16 cellular contexts compared by ENCODE assay signal in genomic region chr7:35241431-35241830, GRCh38. TPM values are rescaled to one million over a fixed set of nuclear protein-coding genes. Genes with fewer than 3 reads are reported as not detected.
DNase-seq lines count a peak whose midpoint lies in the region; ATAC-seq and TF ChIP-seq lines count a peak whose summit lies in the region.
"Had no signal": no experiment of that assay in that cellular context is flagged by ENCODE, and none has a peak within 500 bp of the region (broad histone marks: within the 10 kb centered on the region; RNA-seq: fewer than 3 reads in every experiment).

No MANE protein-coding gene starts in this region.

- no peak for TF ChIP-seq POLR2A in breast epithelium (IDR thresholded peaks at IDR 0.05)

- no peaks in the 10 kb centered on the region for H3K79me2 ChIP-seq in Loucy (ENCODE audit: insufficient read depth, low read length)

- H3K9me3 ChIP-seq in left ventricle myocardium inferior (replicated peaks) (no peaks in the 10 kb centered on the region), Loucy (ENCODE audit: insufficient read depth, low read depth, low read length) (no peaks in the 10 kb centered on the region), breast epithelium (no peaks in the 10 kb centered on the region)
- H3K9me3 ChIP-seq: BLaER1, HAP-1 had no signal

- no peaks in the 10 kb centered on the region for H3F3A ChIP-seq in Loucy (ENCODE audit: low read depth)

- DNase-seq in left ventricle myocardium inferior (no peak), left ventricle myocardium superior (no peak), putamen (ENCODE audit: low spot score) (no peak), breast epithelium (ENCODE audit: low spot score in 2 of 2) (no peak)
- DNase-seq: 8988T; CD4-positive, alpha-beta memory T cell; DMS153; DMS79; GDM1; GM23248 had no signal

- peak overlapping the region; percentile 92 for H3K27ac ChIP-seq in left ventricle myocardium inferior (replicated peaks)
- no peak overlapping the region for H3K27ac ChIP-seq in breast epithelium
- H3K27ac ChIP-seq: BLaER1, GM23248 had no signal

- H3K4me3 ChIP-seq in left ventricle myocardium inferior (peak overlapping the region; percentile 42), Loucy (ENCODE audit: low read length, poor library complexity, severe bottlenecking) (no peak overlapping the region), breast epithelium (no peak overlapping the region)
- H3K4me3 ChIP-seq: BLaER1, GM23248, HAP-1 had no signal

- no peak for ATAC-seq in left ventricle myocardium superior
- peak; percentile 53; the same call in 2 of the 3 replicates for ATAC-seq in SK-N-SH treated with all-trans-retinoic acid at 6 μM for 48 hours
- no peak for ATAC-seq in GM18519 (IDR thresholded peaks at IDR 0.05; ENCODE audit: low FRiP score, unreplicated experiment)

- intact Hi-C loops in left ventricle myocardium inferior (cut with micrococcal nuclease), result no loop called here
- intact Hi-C loops in left ventricle myocardium superior (cut with micrococcal nuclease), result no loop called here
- intact Hi-C loops in breast epithelium (cut with DNase I; ENCODE audit: low total_unique reads), result no loop called here

- no peak overlapping the region for H3K4me2 ChIP-seq in Loucy (ENCODE audit: low read depth, low read length, poor library complexity, severe bottlenecking)
- H3K4me2 ChIP-seq: BLaER1 had no signal

- no peak for TF ChIP-seq CTCF in left ventricle myocardium inferior (IDR thresholded peaks at IDR 0.05; ENCODE audit: borderline replicate concordance)
- TF ChIP-seq CTCF in Loucy (conservative IDR thresholded peaks at IDR 0.05; ENCODE audit: low read length), result no peak
- no peak for TF ChIP-seq CTCF in breast epithelium (IDR thresholded peaks at IDR 0.05)

- no peaks in the 10 kb centered on the region for H4K20me1 ChIP-seq in Loucy (ENCODE audit: insufficient read depth, low read length, poor library complexity, severe bottlenecking)
- H4K20me1 ChIP-seq: BLaER1 had no signal

- H3K36me3 ChIP-seq in left ventricle myocardium inferior (peaks cover 37% of the 10 kb centered on the region), Loucy (ENCODE audit: insufficient read depth, low read length) (no peaks in the 10 kb centered on the region), breast epithelium (no peaks in the 10 kb centered on the region)
- H3K36me3 ChIP-seq: BLaER1 had no signal

- H3K4me1 ChIP-seq in left ventricle myocardium inferior, result peaks cover 73% of the 10 kb centered on the region
- H3K4me1 ChIP-seq in Loucy (ENCODE audit: insufficient read depth, low read length, poor library complexity, severe bottlenecking), result no peaks in the 10 kb centered on the region
- H3K4me1 ChIP-seq in breast epithelium, result no peaks in the 10 kb centered on the region
- H3K4me1 ChIP-seq: HAP-1 had no signal

- no peaks in the 10 kb centered on the region for H3K9me2 ChIP-seq in Loucy (replicated peaks; ENCODE audit: low read depth, low read length)

- 0 out of 2 replicates have a peak overlapping the region, but pooled peaks have one; percentile 58 for H2AFZ ChIP-seq in Loucy (ENCODE audit: low read length)
- H2AFZ ChIP-seq: GM23248 had no signal

- H3K27me3 ChIP-seq in left ventricle myocardium inferior (ENCODE audit: low read depth), result peaks cover 11% of the 10 kb centered on the region
- no peaks in the 10 kb centered on the region for H3K27me3 ChIP-seq in Loucy (ENCODE audit: insufficient read depth, low read length, poor library complexity, severe bottlenecking)
- H3K27me3 ChIP-seq in breast epithelium, result peaks cover 0 to 30% of the 10 kb centered on the region in 2 donors
- H3K27me3 ChIP-seq: BLaER1 had no signal

- no peak overlapping the region for H3K9ac ChIP-seq in Loucy (ENCODE audit: low read depth, low read length, poor library complexity, severe bottlenecking)
- H3K9ac ChIP-seq: BLaER1, GM23248 had no signal

TF ChIP-seq in SK-N-SH treated with all-trans-retinoic acid at 6 μM for 48 hours, 23 proteins besides CTCF, POLR2A, EP300 and RAD21:
- no peak for TF ChIP-seq GLIS3 (CRISPR knock-in tag; IDR thresholded peaks at IDR 0.05)
- no peak for TF ChIP-seq TOX (CRISPR knock-in tag; IDR thresholded peaks at IDR 0.05; ENCODE audit: borderline replicate concordance)
- no peak for TF ChIP-seq POU6F1 (CRISPR knock-in tag; IDR thresholded peaks at IDR 0.05; ENCODE audit: borderline replicate concordance, low read depth)
- TF ChIP-seq, protein P1, sequence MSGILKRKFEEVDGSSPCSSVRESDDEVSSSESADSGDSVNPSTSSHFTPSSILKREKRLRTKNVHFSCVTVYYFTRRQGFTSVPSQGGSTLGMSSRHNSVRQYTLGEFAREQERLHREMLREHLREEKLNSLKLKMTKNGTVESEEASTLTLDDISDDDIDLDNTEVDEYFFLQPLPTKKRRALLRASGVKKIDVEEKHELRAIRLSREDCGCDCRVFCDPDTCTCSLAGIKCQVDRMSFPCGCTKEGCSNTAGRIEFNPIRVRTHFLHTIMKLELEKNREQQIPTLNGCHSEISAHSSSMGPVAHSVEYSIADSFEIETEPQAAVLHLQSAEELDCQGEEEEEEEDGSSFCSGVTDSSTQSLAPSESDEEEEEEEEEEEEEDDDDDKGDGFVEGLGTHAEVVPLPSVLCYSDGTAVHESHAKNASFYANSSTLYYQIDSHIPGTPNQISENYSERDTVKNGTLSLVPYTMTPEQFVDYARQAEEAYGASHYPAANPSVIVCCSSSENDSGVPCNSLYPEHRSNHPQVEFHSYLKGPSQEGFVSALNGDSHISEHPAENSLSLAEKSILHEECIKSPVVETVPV (CRISPR knock-in tag; IDR thresholded peaks at IDR 0.05), result no peak
- TF ChIP-seq, protein P2, sequence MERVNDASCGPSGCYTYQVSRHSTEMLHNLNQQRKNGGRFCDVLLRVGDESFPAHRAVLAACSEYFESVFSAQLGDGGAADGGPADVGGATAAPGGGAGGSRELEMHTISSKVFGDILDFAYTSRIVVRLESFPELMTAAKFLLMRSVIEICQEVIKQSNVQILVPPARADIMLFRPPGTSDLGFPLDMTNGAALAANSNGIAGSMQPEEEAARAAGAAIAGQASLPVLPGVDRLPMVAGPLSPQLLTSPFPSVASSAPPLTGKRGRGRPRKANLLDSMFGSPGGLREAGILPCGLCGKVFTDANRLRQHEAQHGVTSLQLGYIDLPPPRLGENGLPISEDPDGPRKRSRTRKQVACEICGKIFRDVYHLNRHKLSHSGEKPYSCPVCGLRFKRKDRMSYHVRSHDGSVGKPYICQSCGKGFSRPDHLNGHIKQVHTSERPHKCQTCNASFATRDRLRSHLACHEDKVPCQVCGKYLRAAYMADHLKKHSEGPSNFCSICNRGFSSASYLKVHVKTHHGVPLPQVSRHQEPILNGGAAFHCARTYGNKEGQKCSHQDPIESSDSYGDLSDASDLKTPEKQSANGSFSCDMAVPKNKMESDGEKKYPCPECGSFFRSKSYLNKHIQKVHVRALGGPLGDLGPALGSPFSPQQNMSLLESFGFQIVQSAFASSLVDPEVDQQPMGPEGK (CRISPR knock-in tag; IDR thresholded peaks at IDR 0.05; ENCODE audit: borderline replicate concordance), result no peak
- TF ChIP-seq ZFP30 (CRISPR knock-in tag; IDR thresholded peaks at IDR 0.05), result no peak
- TF ChIP-seq SNAI2 (CRISPR knock-in tag; IDR thresholded peaks at IDR 0.05), result no peak
- TF ChIP-seq BACH2 (CRISPR knock-in tag; IDR thresholded peaks at IDR 0.05; ENCODE audit: borderline replicate concordance), result no peak
- no peak for TF ChIP-seq TCF4 (CRISPR knock-in tag; IDR thresholded peaks at IDR 0.05; ENCODE audit: borderline replicate concordance)
- no peak for TF ChIP-seq TSHZ2 (CRISPR knock-in tag; IDR thresholded peaks at IDR 0.05)
- TF ChIP-seq ISL1 (CRISPR knock-in tag; IDR thresholded peaks at IDR 0.05), result no peak
- TF ChIP-seq ESRRG (CRISPR knock-in tag; IDR thresholded peaks at IDR 0.05), result no peak
- no peak for TF ChIP-seq ARNTL (CRISPR knock-in tag; IDR thresholded peaks at IDR 0.05; ENCODE audit: borderline replicate concordance, low read depth)

RNA-seq across cellular contexts. Expression of gene TBX20, which starts 12.5 kb away (rescaled TPM):
- total RNA-seq in left ventricle myocardium inferior (83.9 TPM), left ventricle myocardium superior (193 TPM), breast epithelium (under 1 TPM in 1 of 3 donors, not detected in 2; 0.59 TPM)
- total RNA-seq: CD4-positive, alpha-beta memory T cell; GM23248; HT-29 had no signal

Comparison
In these comparisons a context has a peak if more than half of its experiments do, and no peak if none do; other contexts are left out.
1. RNA of gene TBX20, which starts 12.5 kb away (total RNA-seq): 193 TPM in left ventricle myocardium superior (single experiment) and 83.9 TPM in left ventricle myocardium inferior (single experiment); 0.59 TPM in breast epithelium; every median in the first group is over 10 times any median in the second.